ENCODE assay signal across 9 cellular contexts in the genomic region with DNA sequence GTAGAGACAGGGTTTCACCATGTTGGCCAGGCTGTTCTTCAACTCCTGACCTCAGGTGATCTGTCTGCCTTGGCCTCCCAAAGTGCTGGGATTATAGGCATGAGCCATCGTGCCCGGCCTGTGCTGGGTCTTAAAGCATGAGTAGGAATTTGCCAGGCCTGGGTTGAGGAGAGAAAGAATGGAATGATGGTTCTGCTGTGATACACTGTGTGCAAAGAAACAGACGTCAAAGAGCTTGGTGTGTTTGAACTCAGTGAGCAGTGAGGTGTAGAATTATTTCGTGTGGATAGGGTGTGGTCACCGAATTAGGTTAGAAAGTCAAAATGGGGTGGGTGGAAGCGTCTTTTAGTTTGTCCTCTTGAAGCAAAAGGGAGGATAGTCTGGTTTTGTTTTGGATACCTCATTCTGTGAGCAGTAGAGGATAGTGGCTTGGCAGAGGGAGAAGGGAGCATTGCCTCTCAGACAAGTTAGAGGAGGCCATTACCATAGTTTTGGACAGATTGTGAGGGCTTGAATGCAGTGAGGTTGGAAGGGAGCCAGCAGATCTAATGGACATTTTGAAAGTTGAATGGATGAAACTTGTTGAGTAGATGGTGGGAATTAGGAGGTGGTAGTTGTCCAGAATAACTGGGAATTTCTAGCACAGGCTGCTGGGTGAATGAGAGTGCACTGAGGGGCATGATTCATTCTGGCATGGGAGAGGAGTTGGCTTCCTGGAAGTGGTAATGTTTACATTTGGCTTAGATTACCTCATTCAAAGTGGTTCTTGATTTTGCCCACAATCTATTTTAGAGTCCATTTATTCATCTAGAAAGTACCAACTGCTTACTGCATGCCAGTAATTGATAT. TPM values are rescaled to one million over a fixed set of nuclear protein-coding genes. Genes with fewer than 3 reads are reported as not detected.
DNase-seq lines count a peak whose midpoint lies in the region; ATAC-seq and TF ChIP-seq lines count a peak whose summit lies in the region.
"Had no signal": no experiment of that assay in that cellular context is flagged by ENCODE, and none has a peak within 500 bp of the region (broad histone marks: within the 10 kb centered on the region; RNA-seq: fewer than 3 reads in every experiment).

No MANE protein-coding gene starts in this region.

- DNase-seq in NCI-H2196 (lab: John Stamatoyannopoulos, UW; ENCODE audit: unreplicated experiment) (peak; percentile 8), NCI-H2196 treated with DMSO at 0.1 percent for 48 hours (lab: John Stamatoyannopoulos, UW; ENCODE audit: unreplicated experiment) (no peak), astrocyte of the cerebellum (ENCODE audit: low read depth) (peak; percentile 68), lower lobe of right lung (no peak), Kasumi-1 (lab: John Stamatoyannopoulos, UW) (no peak)

- H2AFZ ChIP-seq in OCI-LY3 (ENCODE audit: low read depth, low read length): no peak overlapping the region

- no peak overlapping the region for H3K27ac ChIP-seq in OCI-LY3 (ENCODE audit: low read length)
- H3K27ac ChIP-seq in lower lobe of right lung: peak overlapping the region; percentile 19
- H3K27ac ChIP-seq: C4-2B had no signal

- in situ Hi-C loops in astrocyte of the cerebellum (cut with HindIII; ENCODE audit: low sequenced_read_pairs): no loop called here

- H3K9me3 ChIP-seq in OCI-LY3 (ENCODE audit: insufficient read depth, low read length) (no peaks in the 10 kb centered on the region), lower lobe of right lung (no peaks in the 10 kb centered on the region)

- peaks cover 7% of the 10 kb centered on the region; the same call in 1 of the 2 replicates for H3K27me3 ChIP-seq in OCI-LY3 (ENCODE audit: low read depth, low read length)
- no peaks in the 10 kb centered on the region for H3K27me3 ChIP-seq in lower lobe of right lung (ENCODE audit: low read depth)

- H3K4me3 ChIP-seq in OCI-LY3 (ENCODE audit: low read length): peak overlapping the region; percentile 17; the same call in 1 of the 2 replicates
- no peak overlapping the region for H3K4me3 ChIP-seq in astrocyte of the cerebellum (ENCODE audit: low read depth, low read length)
- no peak overlapping the region for H3K4me3 ChIP-seq in lower lobe of right lung

- no peak overlapping the region for H3K9ac ChIP-seq in OCI-LY3 (ENCODE audit: low read length)

- H3K79me2 ChIP-seq in OCI-LY3 (ENCODE audit: low read length): peaks cover 82% of the 10 kb centered on the region

- H3K36me3 ChIP-seq in OCI-LY3 (replicated peaks; ENCODE audit: low read depth, low read length) (no peaks in the 10 kb centered on the region), lower lobe of right lung (no peaks in the 10 kb centered on the region)

- peaks cover 55% of the 10 kb centered on the region for H3K4me1 ChIP-seq in OCI-LY3 (ENCODE audit: low read length)
- H3K4me1 ChIP-seq in lower lobe of right lung: peaks cover 75% of the 10 kb centered on the region

- intact Hi-C loops in lower lobe of right lung (cut with DNase I): no loop called here

- no peak for TF ChIP-seq CTCF in OCI-LY3 (IDR thresholded peaks at IDR 0.05; ENCODE audit: low read depth, low read length)
- TF ChIP-seq CTCF in astrocyte of the cerebellum (IDR thresholded peaks at IDR 0.05; ENCODE audit: low read depth, low read length, missing control alignments): no peak
- no peak for TF ChIP-seq CTCF in lower lobe of right lung (IDR thresholded peaks at IDR 0.05)

- ATAC-seq in HG02885 (IDR thresholded peaks at IDR 0.05; ENCODE audit: poor library complexity, unreplicated experiment): peak; percentile 39
- peak; percentile 83 to 89 for ATAC-seq in lower lobe of right lung
- no peak for ATAC-seq in GM19467 (IDR thresholded peaks at IDR 0.05; ENCODE audit: unreplicated experiment)

- peaks cover 48% of the 10 kb centered on the region for H4K20me1 ChIP-seq in OCI-LY3 (ENCODE audit: insufficient read depth, low read length)

- H3K4me2 ChIP-seq in OCI-LY3 (ENCODE audit: low read length): peak overlapping the region; percentile 28

RNA-seq across cellular contexts. Expression of a gene that starts 27.2 kb away (rescaled TPM):
- total RNA-seq in lower lobe of right lung: 443 TPM

Comparison
In these comparisons a context has a peak if more than half of its experiments do, and no peak if none do; other contexts are left out.
1. DNase-seq: peak in NCI-H2196 (single experiment) and astrocyte of the cerebellum (single experiment); none in NCI-H2196 treated with DMSO at 0.1 percent for 48 hours (single experiment), lower lobe of right lung (single experiment) and Kasumi-1 (0 of 2).